In genomic region chr1:184160236-184160635, GRCh38 we compare ENCODE assay signal across 9 cellular contexts.
DNase-seq lines count a peak whose midpoint lies in the region; ATAC-seq and TF ChIP-seq lines count a peak whose summit lies in the region.
"Had no signal": no experiment of that assay in that cellular context is flagged by ENCODE, and none has a peak within 500 bp of the region (broad histone marks: within the 10 kb centered on the region; RNA-seq: fewer than 3 reads in every experiment).

No MANE protein-coding gene starts in this region.

- no peak for TF ChIP-seq CTCF in GM12865 (IDR thresholded peaks at IDR 0.05; ENCODE audit: insufficient read depth, low read depth, low read length, missing control alignments)

- DNase-seq in GM12865 (ENCODE audit: low read depth) (peak; percentile 67), amniotic stem cell (lab: John Stamatoyannopoulos, UW) (peak; percentile 38), renal cortical epithelial cell (ENCODE audit: low read depth) (peak; percentile 66), NOMO-1 treated with DMSO at 0.1 percent for 48 hours (lab: John Stamatoyannopoulos, UW; ENCODE audit: unreplicated experiment) (no peak), Right ventricle myocardium inferior (ENCODE audit: missing footprints) (no peak)
- DNase-seq: NCI-H1092 treated with DMSO at 0.1 percent for 48 hours had no signal

- peak; percentile 42 for ATAC-seq in HG03045 (IDR thresholded peaks at IDR 0.05; ENCODE audit: unreplicated experiment)
- no peak for ATAC-seq in HG03095 (IDR thresholded peaks at IDR 0.05; ENCODE audit: unreplicated experiment)
- ATAC-seq in GM18873 (IDR thresholded peaks at IDR 0.05; ENCODE audit: low FRiP score, unreplicated experiment): no peak
- no peak for ATAC-seq in Right ventricle myocardium inferior

- intact Hi-C loops in Right ventricle myocardium inferior (cut with DNase I): no loop called here

- H3K4me3 ChIP-seq in GM12865 (ENCODE audit: low read depth, low read length): no peak overlapping the region

Comparison
In these comparisons a context has a peak if more than half of its experiments do, and no peak if none do; other contexts are left out.
1. DNase-seq: peak in GM12865 (single experiment), amniotic stem cell (single experiment) and renal cortical epithelial cell (single experiment); none in NOMO-1 treated with DMSO at 0.1 percent for 48 hours (single experiment) and Right ventricle myocardium inferior (single experiment).